In genomic region chr3:174035317-174035886, GRCh38 we compare ENCODE assay signal across 13 cellular contexts.
DNase-seq lines count a peak whose midpoint lies in the region; ATAC-seq and TF ChIP-seq lines count a peak whose summit lies in the region.
"Had no signal": no experiment of that assay in that cellular context is flagged by ENCODE, and none has a peak within 500 bp of the region (broad histone marks: within the 10 kb centered on the region; RNA-seq: fewer than 3 reads in every experiment).

No MANE protein-coding gene starts in this region.

- POLR2A ChIA-PET in PC-9 (lab: Charles Lee; ENCODE audit: unreplicated experiment) (no interaction called here), RWPE1 (lab: Yijun Ruan, JAX; ENCODE audit: low non-redundant PET) (no interaction called here)

- no CpG with 5 or more reads among the region's 4 CpGs for WGBS in H9 (ENCODE audit: extremely low coverage, insufficient read length, low lambda C conversion rate)

- H3K9me3 ChIP-seq in BE2C, result no peaks in the 10 kb centered on the region
- H3K9me3 ChIP-seq in H9 (ENCODE audit: control insufficient read depth, low read depth, low read length), result no peaks in the 10 kb centered on the region
- H3K9me3 ChIP-seq in PC-9 (ENCODE audit: insufficient read depth, low read depth), result no peaks in the 10 kb centered on the region
- no peaks in the 10 kb centered on the region for H3K9me3 ChIP-seq in tibial artery
- H3K9me3 ChIP-seq: SJSA1, thoracic aorta had no signal

- no peaks in the 10 kb centered on the region for H3K4me1 ChIP-seq in BE2C
- H3K4me1 ChIP-seq in H9 (ENCODE audit: insufficient read depth, low read length), result peaks cover 3% of the 10 kb centered on the region; the same call in 1 of the 2 replicates
- H3K4me1 ChIP-seq in PC-9 (replicated peaks; ENCODE audit: insufficient read depth), result no peaks in the 10 kb centered on the region
- no peaks in the 10 kb centered on the region for H3K4me1 ChIP-seq in tibial artery
- H3K4me1 ChIP-seq: SJSA1 had no signal

- H3K23me2 ChIP-seq in H9 (ENCODE audit: insufficient read length, low read depth, low read length, poor library complexity, severe bottlenecking), result no peaks in the 10 kb centered on the region

- CTCF ChIA-PET in PC-9 (lab: Charles Lee) (no interaction called here), RWPE1 (lab: Yijun Ruan, JAX) (no interaction called here)

- peaks cover 2 to 12% (median 3%) of the 10 kb centered on the region in 3 experiments; a peak in 6 of 7 replicates for H3K36me3 Mint-ChIP-seq in H9 (ENCODE audit: insufficient read depth in 1 of 3, low read depth in 3 of 3)

- no peak overlapping the region for H3K23ac ChIP-seq in H9 (ENCODE audit: insufficient read length, low read depth, low read length)

- H4K20me1 ChIP-seq in H9 (ENCODE audit: control insufficient read depth, insufficient read depth, insufficient read length) (no peaks in the 10 kb centered on the region), PC-9 (ENCODE audit: insufficient read depth) (no peaks in the 10 kb centered on the region)

- no peak overlapping the region for H2BK15ac ChIP-seq in H9 (ENCODE audit: low read depth, low read length)

- H2BK120ac ChIP-seq in H9 (ENCODE audit: low read depth, low read length, poor library complexity, severe bottlenecking), result no peak overlapping the region

- H3K4me2 ChIP-seq in H9 (ENCODE audit: insufficient read depth, insufficient read length, low read length) (no peak overlapping the region), PC-9 (no peak overlapping the region)

- DNase-seq in BE2C (peak; percentile 9), H9 (no peak), NCI-H2171 (lab: John Stamatoyannopoulos, UW) (peak; percentile 2), cerebellar cortex (ENCODE audit: low spot score) (peak; percentile 65), PC-9 (no peak), tibial artery (no peak), RWPE1 (ENCODE audit: low spot score) (no peak)
- DNase-seq: activated CD4-positive, alpha-beta T cell treated with anti-CD3 and anti-CD28 coated beads, Interleukin-2, amount 50 U/mL, for 4 hours; activated T-cell treated with anti-CD3 and anti-CD28 coated beads, Interleukin-2, amount 50 U/mL, for 4 hours; NCI-H526 treated with DMSO at 0.1 percent for 48 hours had no signal

- no peak overlapping the region for H2BK5ac ChIP-seq in H9 (ENCODE audit: insufficient read length, low read length)

- H3K4me3 Mint-ChIP-seq in H9, result no peak overlapping the region
- H3K4me3 Mint-ChIP-seq: activated T-cell treated with anti-CD3 and anti-CD28 coated beads, Interleukin-2, amount 50 U/mL, for 4 hours had no signal

- H3K4me3 ChIP-seq in BE2C (ENCODE audit: low read depth, low read length) (no peak overlapping the region), PC-9 (no peak overlapping the region), tibial artery (no peak overlapping the region)
- H3K4me3 ChIP-seq: SJSA1, thoracic aorta had no signal

- no peak overlapping the region for H2BK20ac ChIP-seq in H9 (ENCODE audit: low read depth, low read length, poor library complexity, severe bottlenecking)

- no peaks in the 10 kb centered on the region for H3K27me3 Mint-ChIP-seq in H9 (ENCODE audit: low read depth)

- no peak overlapping the region for H2AFZ ChIP-seq in H9 (ENCODE audit: low read length)
- no peak overlapping the region for H2AFZ ChIP-seq in PC-9

- H3K9ac ChIP-seq in H9 (ENCODE audit: extremely low read depth, insufficient read length, low read length), result no peak overlapping the region

- no peak overlapping the region for H2AK5ac ChIP-seq in H9 (ENCODE audit: insufficient read length, low read length)

- BruUV-seq in PC-9 (replicated peaks; lab: Mats Ljungman, UMichigan), result no TSS peak

- TF ChIP-seq CTCF in BE2C (IDR thresholded peaks at IDR 0.05; ENCODE audit: low read depth, low read length) (no peak), H9 (conservative IDR thresholded peaks at IDR 0.05) (no peak), PC-9 (conservative IDR thresholded peaks at IDR 0.05) (no peak), tibial artery (IDR thresholded peaks at IDR 0.05) (no peak), RWPE1 (conservative IDR thresholded peaks at IDR 0.05; ENCODE audit: low read depth) (no peak)

- H3K27me3 ChIP-seq in BE2C (no peaks in the 10 kb centered on the region), H9 (ENCODE audit: insufficient read depth, low read length) (no peaks in the 10 kb centered on the region), PC-9 (ENCODE audit: insufficient read depth, low read depth) (no peaks in the 10 kb centered on the region), tibial artery (no peaks in the 10 kb centered on the region)
- H3K27me3 ChIP-seq: SJSA1 had no signal

- H3K36me3 ChIP-seq in BE2C (no peaks in the 10 kb centered on the region), PC-9 (ENCODE audit: low read depth) (no peaks in the 10 kb centered on the region), tibial artery (no peaks in the 10 kb centered on the region)
- H3K36me3 ChIP-seq: SJSA1, thoracic aorta had no signal

- H3K4ac ChIP-seq in H9 (ENCODE audit: low read depth, low read length), result no peak overlapping the region

- no peaks in the 10 kb centered on the region for H3F3A ChIP-seq in PC-9 (ENCODE audit: insufficient read depth, low read depth)

- H3K27ac Mint-ChIP-seq in H9, result no peak overlapping the region

- H3K27ac ChIP-seq in H9 (ENCODE audit: insufficient read length, low read depth, low read length) (no peak overlapping the region), PC-9 (no peak overlapping the region), tibial artery (no peak overlapping the region), RWPE1 (no peak overlapping the region)
- H3K27ac ChIP-seq: SJSA1, thoracic aorta had no signal

- no peak overlapping the region for H3T11ph ChIP-seq in H9 (ENCODE audit: low read length)

- ATAC-seq in HG03045 (IDR thresholded peaks at IDR 0.05; ENCODE audit: unreplicated experiment), result no peak
- ATAC-seq: activated T-cell treated with anti-CD3 and anti-CD28 coated beads, Interleukin-2, amount 50 U/mL, for 4 hours had no signal

- H3K79me1 ChIP-seq in H9 (ENCODE audit: insufficient read depth, low read depth, low read length, poor library complexity, severe bottlenecking), result no peaks in the 10 kb centered on the region

- peak overlapping the region; percentile 49; the same call in 1 of the 2 replicates for H3K14ac ChIP-seq in H9 (ENCODE audit: insufficient read depth, low read length)

- peaks cover 6 to 7% of the 10 kb centered on the region in 2 experiments for H3K9me3 Mint-ChIP-seq in H9

- H3K9me2 ChIP-seq in PC-9 (ENCODE audit: insufficient read depth), result no peaks in the 10 kb centered on the region

- H2BK12ac ChIP-seq in H9 (ENCODE audit: insufficient read length, low read depth, low read length), result no peak overlapping the region

- no peak overlapping the region for H4K5ac ChIP-seq in H9 (ENCODE audit: insufficient read length, low read depth, low read length)

- 0 out of 4 replicates have a peak, but pooled peaks cover 0 to 2% of the 10 kb centered on the region in 2 experiments for H3K4me1 Mint-ChIP-seq in H9

- intact Hi-C loops in PC-9 (cut with micrococcal nuclease; ENCODE audit: unreplicated experiment) (no loop called here), tibial artery (cut with DNase I; ENCODE audit: low total_unique reads) (no loop called here)

- no peaks in the 10 kb centered on the region for H3K79me2 ChIP-seq in H9 (ENCODE audit: insufficient read depth, low read length)
- no peaks in the 10 kb centered on the region for H3K79me2 ChIP-seq in PC-9 (ENCODE audit: low read depth)

- no peak overlapping the region for H4K91ac ChIP-seq in H9 (ENCODE audit: insufficient read length, low read depth, low read length)

- H3K18ac ChIP-seq in H9 (ENCODE audit: insufficient read length, low read depth, low read length), result no peak overlapping the region

- no peak overlapping the region for H3K56ac ChIP-seq in H9 (ENCODE audit: insufficient read length, low read depth, low read length)

- no peak overlapping the region for H4K8ac ChIP-seq in H9 (replicated peaks; ENCODE audit: insufficient read length, low read depth, low read length)

Comparison
In these comparisons a context has a peak if more than half of its experiments do, and no peak if none do; other contexts are left out.
1. DNase-seq: peak in BE2C (single experiment), NCI-H2171 (single experiment) and cerebellar cortex (single experiment); none in H9 (single experiment), PC-9 (0 of 2), tibial artery (0 of 2) and RWPE1 (single experiment).